Comparison of ENCODE assay signal across 12 cellular contexts in the genomic region with DNA sequence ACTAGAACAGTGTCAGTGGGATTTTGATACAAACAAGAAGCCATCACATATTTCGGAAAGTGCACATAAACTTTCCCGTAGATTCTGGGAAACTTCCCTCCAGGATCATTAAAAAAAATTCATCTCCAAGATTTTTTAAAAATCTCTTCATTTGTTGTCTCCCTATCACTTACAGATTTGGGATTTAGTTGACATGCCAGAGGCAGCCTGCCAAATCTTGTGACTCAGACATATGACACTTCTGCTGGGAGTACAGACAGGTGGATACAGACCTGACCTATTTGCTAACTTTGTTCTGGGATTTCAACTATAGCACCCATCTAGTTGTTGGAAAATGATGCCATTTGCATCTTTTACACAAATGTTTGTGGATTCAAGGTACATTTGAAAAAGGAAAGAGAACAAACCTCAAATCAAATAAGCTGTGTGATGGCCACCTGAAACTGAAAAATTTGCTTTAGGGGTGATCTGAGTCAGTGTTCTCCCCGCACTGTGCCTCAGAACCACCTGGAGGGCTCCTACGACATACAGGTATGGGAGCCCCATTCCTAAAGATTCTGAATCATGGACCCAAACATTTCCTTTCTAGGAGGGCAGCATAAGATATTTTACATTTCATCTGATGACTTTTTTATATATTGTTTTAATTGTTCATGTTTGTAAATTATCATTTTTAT. TPM values are rescaled to one million over a fixed set of nuclear protein-coding genes. Genes with fewer than 3 reads are reported as not detected.
DNase-seq lines count a peak whose midpoint lies in the region; ATAC-seq, FAIRE-seq and TF ChIP-seq lines count a peak whose summit lies in the region.
"Had no signal": no experiment of that assay in that cellular context is flagged by ENCODE, and none has a peak within 500 bp of the region (broad histone marks: within the 10 kb centered on the region; RNA-seq: fewer than 3 reads in every experiment).

No MANE protein-coding gene starts in this region.

- TF ChIP-seq POLR2A in H54 (IDR thresholded peaks at IDR 0.05; ENCODE audit: low read depth, low read length) (no peak), testis (IDR thresholded peaks at IDR 0.05) (no peak)

- ATAC-seq in HG03520 (IDR thresholded peaks at IDR 0.05; ENCODE audit: unreplicated experiment) (peak; percentile 80), left lobe of liver (peak; percentile 30)
- ATAC-seq: Panc1 had no signal

- H3K27me3 Mint-ChIP-seq in activated T-cell treated with anti-CD3 and anti-CD28 coated beads, Interleukin-2, amount 50 U/mL, for 24 hours, result no peaks in the 10 kb centered on the region

- intact Hi-C loops in testis (cut with DNase I; ENCODE audit: low total_unique reads), result no loop called here

- no peaks in the 10 kb centered on the region for H3K9me3 ChIP-seq in testis

- no peaks in the 10 kb centered on the region for H3K4me1 ChIP-seq in testis

- TF ChIP-seq CTCF in testis (IDR thresholded peaks at IDR 0.05), result no peak

- 87 to 92% methylated on average over 4 of the region's 4 CpGs for WGBS in testis, 2 donors

- peaks cover 2% of the 10 kb centered on the region for H3K4me1 Mint-ChIP-seq in activated T-cell treated with anti-CD3 and anti-CD28 coated beads, Interleukin-2, amount 50 U/mL, for 24 hours (ENCODE audit: low read depth)
- H3K4me1 Mint-ChIP-seq: mesothelial cell of epicardium had no signal

- H3K27me3 ChIP-seq in testis, result no peaks in the 10 kb centered on the region

- H3K4me3 Mint-ChIP-seq in activated T-cell treated with anti-CD3 and anti-CD28 coated beads, Interleukin-2, amount 50 U/mL, for 24 hours, result no peak overlapping the region
- H3K4me3 Mint-ChIP-seq: mesothelial cell of epicardium had no signal

- DNase-seq in DMS 273 (lab: John Stamatoyannopoulos, UW; ENCODE audit: unreplicated experiment) (peak; percentile 25), DMS 273 treated with DMSO at 0.1 percent for 48 hours (lab: John Stamatoyannopoulos, UW) (no peak), H54 (ENCODE audit: insufficient read length, low spot score) (no peak), left lobe of liver (ENCODE audit: low spot score) (no peak), testis (no peak)
- DNase-seq in activated CD4-positive, alpha-beta T cell treated with anti-CD3 and anti-CD28 coated beads for 1 hour, result no peak
- no peak for DNase-seq in activated T-cell treated with anti-CD3 and anti-CD28 coated beads, Interleukin-2, amount 50 U/mL, for 24 hours
- DNase-seq: activated CD4-positive, CD25-positive, alpha-beta regulatory T cell treated with anti-CD3 and anti-CD28 coated beads, Interleukin-2, amount 50 U/mL, for 72 hours had no signal

- no peak overlapping the region for H3K27ac ChIP-seq in testis

- H3K27ac Mint-ChIP-seq in activated T-cell treated with anti-CD3 and anti-CD28 coated beads, Interleukin-2, amount 50 U/mL, for 24 hours, result no peak overlapping the region
- H3K27ac Mint-ChIP-seq: mesothelial cell of epicardium had no signal

- no peaks in the 10 kb centered on the region for H3K36me3 Mint-ChIP-seq in activated T-cell treated with anti-CD3 and anti-CD28 coated beads, Interleukin-2, amount 50 U/mL, for 24 hours (ENCODE audit: low read depth)
- H3K36me3 Mint-ChIP-seq: mesothelial cell of epicardium had no signal

- H3K36me3 ChIP-seq in testis (ENCODE audit: low read depth, missing control alignments), result no peaks in the 10 kb centered on the region

- no peak overlapping the region for H3K4me3 ChIP-seq in testis

- H3K9me3 Mint-ChIP-seq in activated T-cell treated with anti-CD3 and anti-CD28 coated beads, Interleukin-2, amount 50 U/mL, for 24 hours, result no peaks in the 10 kb centered on the region
- H3K9me3 Mint-ChIP-seq: mesothelial cell of epicardium had no signal

- FAIRE-seq in H54 (lab: Jason Lieb, UNC), result peak; percentile 57
- FAIRE-seq: HTR-8/SVneo had no signal

RNA-seq across cellular contexts. Expression of a gene that starts 21.9 kb away (rescaled TPM):
- total RNA-seq in left lobe of liver (10.7 TPM), testis (10 to 100 TPM; 33.5 to 35.7 TPM)
- polyA plus RNA-seq in testis (ENCODE audit: insufficient read depth, low read depth, low replicate concordance), result 10.4 TPM
